5 cellular contexts compared by ENCODE assay signal in the genomic region with DNA sequence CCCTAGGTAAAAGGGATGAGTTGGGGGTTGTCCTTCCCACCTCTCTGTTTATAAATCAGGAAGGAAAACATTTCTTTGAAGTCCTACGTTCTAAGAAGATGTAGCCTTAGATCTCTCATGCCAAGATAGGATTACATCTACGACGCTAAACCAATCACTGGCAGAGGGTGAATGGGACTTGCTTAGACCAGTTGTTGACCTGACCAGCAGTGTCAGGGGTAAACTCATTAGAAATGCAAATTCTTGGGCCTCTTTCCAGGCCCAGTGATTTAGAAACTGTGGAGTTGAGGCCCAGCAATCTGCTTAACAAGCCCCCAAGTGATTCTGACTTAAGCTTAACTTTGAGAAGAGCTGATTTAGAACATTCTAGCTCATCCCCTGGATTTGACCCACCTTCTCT.
"Had no signal": no experiment of that assay in that cellular context is flagged by ENCODE, and none has a peak within 500 bp of the region (broad histone marks: within the 10 kb centered on the region; RNA-seq: fewer than 3 reads in every experiment).

No MANE protein-coding gene starts in this region.

- H3K9me3 Mint-ChIP-seq: H9 had no signal

- H3K4me1 Mint-ChIP-seq: IgD-negative memory B cell had no signal

- H2AFZ ChIP-seq: GM23248 had no signal

- H3K4me3 Mint-ChIP-seq: H9, IgD-negative memory B cell had no signal

- H3K4me3 ChIP-seq: GM23248 had no signal

- H3K27ac Mint-ChIP-seq: IgD-negative memory B cell had no signal

- H3K27me3 Mint-ChIP-seq: IgD-negative memory B cell had no signal

- DNase-seq: GM23248, H9, HCEC 1CT had no signal

- H3K36me3 Mint-ChIP-seq: IgD-negative memory B cell had no signal

- H3K9ac ChIP-seq: GM23248 had no signal

- H3K27ac ChIP-seq: GM23248, HL-60 had no signal
